18 cellular contexts compared by ENCODE assay signal in genomic region chrX:128020701-128021100, GRCh38. TPM values are rescaled to one million over a fixed set of nuclear protein-coding genes. Genes with fewer than 3 reads are reported as not detected.
DNase-seq lines count a peak whose midpoint lies in the region; ATAC-seq and TF ChIP-seq lines count a peak whose summit lies in the region.
"Had no signal": no experiment of that assay in that cellular context is flagged by ENCODE, and none has a peak within 500 bp of the region (broad histone marks: within the 10 kb centered on the region; RNA-seq: fewer than 3 reads in every experiment).

No MANE protein-coding gene starts in this region.

- no peaks in the 10 kb centered on the region for H3K36me3 ChIP-seq in Peyer's patch
- H3K36me3 ChIP-seq: heart left ventricle had no signal

- no peaks in the 10 kb centered on the region for H3K4me1 ChIP-seq in Peyer's patch
- H3K4me1 ChIP-seq: heart left ventricle had no signal

- no peak overlapping the region for H3K4me3 ChIP-seq in Peyer's patch
- H3K4me3 ChIP-seq: heart left ventricle had no signal

- no peak for ATAC-seq in GM18868 (IDR thresholded peaks at IDR 0.05; ENCODE audit: unreplicated experiment)
- ATAC-seq: heart left ventricle had no signal

- no peaks in the 10 kb centered on the region for H3K27me3 ChIP-seq in Peyer's patch
- H3K27me3 ChIP-seq: heart left ventricle had no signal

- H3K9me3 ChIP-seq in Peyer's patch = no peaks in the 10 kb centered on the region
- H3K9me3 ChIP-seq: heart left ventricle had no signal

- no peak overlapping the region for H3K27ac ChIP-seq in Peyer's patch
- H3K27ac ChIP-seq: heart left ventricle had no signal

- no peak for TF ChIP-seq POLR2A in Peyer's patch (IDR thresholded peaks at IDR 0.05)

- TF ChIP-seq CTCF in Peyer's patch (IDR thresholded peaks at IDR 0.05) = no peak

- DNase-seq in SIG-M5 treated with dmso at 0.1 percent for 504 hours (lab: John Stamatoyannopoulos, UW; ENCODE audit: unreplicated experiment) = peak; percentile 69
- no peak for DNase-seq in SIG-M5 (lab: John Stamatoyannopoulos, UW)
- DNase-seq in amniotic epithelial cell (ENCODE audit: low read depth) = peak; percentile 27
- DNase-seq in iris pigment epithelial cell (ENCODE audit: low read depth) = peak; percentile 62
- DNase-seq in SKM-1 (lab: John Stamatoyannopoulos, UW; ENCODE audit: unreplicated experiment) = no peak
- no peak for DNase-seq in Peyer's patch
- DNase-seq in GM03348 (ENCODE audit: low spot score) = no peak
- DNase-seq: 8988T; activated CD4-positive, alpha-beta T cell treated with anti-CD3 and anti-CD28 coated beads for 48 hours; activated T-cell treated with anti-CD3 and anti-CD28 coated beads, Interleukin-2, amount 50 U/mL, for 48 hours; amygdala; effector CD8-positive, alpha-beta T cell; heart left ventricle; occipital lobe; T-helper 2 cell had no signal

RNA-seq across cellular contexts. Expression of gene ACTRT1, which starts 31.5 kb away (rescaled TPM):
- total RNA-seq in Peyer's patch = not detected
- total RNA-seq: heart left ventricle, liver, occipital lobe, OCI-LY7 had no signal

Comparison
In these comparisons a context has a peak if more than half of its experiments do, and no peak if none do; other contexts are left out.
1. DNase-seq: peak in SIG-M5 treated with dmso at 0.1 percent for 504 hours (single experiment), amniotic epithelial cell (single experiment) and iris pigment epithelial cell (single experiment); none in SIG-M5 (single experiment), SKM-1 (single experiment), Peyer's patch (0 of 3) and GM03348 (single experiment).